In genomic region chr1:93680121-93681094, GRCh38 we compare ENCODE assay signal across 1 cellular context.
TF ChIP-seq lines count a peak whose summit lies in the region.

No MANE protein-coding gene starts in this region.

TF ChIP-seq in HepG2, 621 proteins besides CTCF, POLR2A, EP300 and RAD21 (continued from another document and continues in another):
- 0 out of 2 replicates have a peak, but pooled peaks have one; percentile 28 for TF ChIP-seq NFKB2 (CRISPR knock-in tag; IDR thresholded peaks at IDR 0.05; ENCODE audit: borderline replicate concordance)
- TF ChIP-seq ZNF646 (CRISPR knock-in tag; IDR thresholded peaks at IDR 0.05), result 0 out of 2 replicates have a peak, but pooled peaks have one; percentile 46
- no peak for TF ChIP-seq HDAC6 (IDR thresholded peaks at IDR 0.05; ENCODE audit: low read depth, low read length)
- no peak; the same call in 1 of the 2 replicates for TF ChIP-seq ZNF710 (CRISPR knock-in tag; IDR thresholded peaks at IDR 0.05; ENCODE audit: borderline replicate concordance)
- TF ChIP-seq ZFX (CRISPR knock-in tag; IDR thresholded peaks at IDR 0.05; ENCODE audit: low read depth), result peak; percentile 59; the same call in 1 of the 2 replicates
- TF ChIP-seq PAF1 (CRISPR knock-in tag; IDR thresholded peaks at IDR 0.05), result no peak
- TF ChIP-seq TFE3 (CRISPR knock-in tag; IDR thresholded peaks at IDR 0.05), result no peak
- 0 out of 2 replicates have a peak, but pooled peaks have one; percentile 47 for TF ChIP-seq ZNF619 (CRISPR knock-in tag; IDR thresholded peaks at IDR 0.05)
- 0 out of 2 replicates have a peak, but pooled peaks have one; percentile 43 for TF ChIP-seq HOXD1 (CRISPR knock-in tag; IDR thresholded peaks at IDR 0.05)
- TF ChIP-seq EEA1 (CRISPR knock-in tag; IDR thresholded peaks at IDR 0.05; ENCODE audit: borderline replicate concordance), result no peak
- TF ChIP-seq JUNB (CRISPR knock-in tag; IDR thresholded peaks at IDR 0.05; ENCODE audit: borderline replicate concordance), result no peak
- 0 out of 2 replicates have a peak, but pooled peaks have one; percentile 11 for TF ChIP-seq RXRB (CRISPR knock-in tag; IDR thresholded peaks at IDR 0.05; ENCODE audit: borderline replicate concordance)
- peak; percentile 8; the same call in 1 of the 2 replicates for TF ChIP-seq ZNF276 (CRISPR knock-in tag; IDR thresholded peaks at IDR 0.05; ENCODE audit: low read depth)
- TF ChIP-seq ADNP (CRISPR knock-in tag; IDR thresholded peaks at IDR 0.05), result no peak
- TF ChIP-seq PHF8 (CRISPR knock-in tag; IDR thresholded peaks at IDR 0.05), result peak; percentile 30; the same call in 1 of the 2 replicates
- TF ChIP-seq ZNF331 (CRISPR knock-in tag; IDR thresholded peaks at IDR 0.05), result 0 out of 2 replicates have a peak, but pooled peaks have one; percentile 20
- TF ChIP-seq ZNF563 (CRISPR knock-in tag; IDR thresholded peaks at IDR 0.05), result 0 out of 2 replicates have a peak, but pooled peaks have one; percentile 27
- 0 out of 2 replicates have a peak, but pooled peaks have one; percentile 19 for TF ChIP-seq NCOA2 (CRISPR knock-in tag; IDR thresholded peaks at IDR 0.05)
- TF ChIP-seq KAT7 (CRISPR knock-in tag; IDR thresholded peaks at IDR 0.05; ENCODE audit: borderline replicate concordance), result peak; percentile 47; the same call in 1 of the 2 replicates
- TF ChIP-seq MLXIP (CRISPR knock-in tag; IDR thresholded peaks at IDR 0.05; ENCODE audit: borderline replicate concordance), result no peak
- 0 out of 2 replicates have a peak, but pooled peaks have one; percentile 33 for TF ChIP-seq ZNF691 (CRISPR knock-in tag; IDR thresholded peaks at IDR 0.05; ENCODE audit: borderline replicate concordance, low read depth)
- no peak for TF ChIP-seq HHEX (CRISPR knock-in tag; IDR thresholded peaks at IDR 0.05)
- peak; percentile 70 for TF ChIP-seq SALL1 (CRISPR knock-in tag; IDR thresholded peaks at IDR 0.05)
- 0 out of 2 replicates have a peak, but pooled peaks have one; percentile 13 for TF ChIP-seq ZNF564 (CRISPR knock-in tag; IDR thresholded peaks at IDR 0.05)
- TF ChIP-seq SRSF4 (IDR thresholded peaks at IDR 0.05; ENCODE audit: low read depth, low read length, poor library complexity, severe bottlenecking), result no peak
- TF ChIP-seq ZNF784 (CRISPR knock-in tag; IDR thresholded peaks at IDR 0.05; ENCODE audit: borderline replicate concordance), result peak; percentile 16; the same call in 1 of the 2 replicates
- 0 out of 2 replicates have a peak, but pooled peaks have one; percentile 10 for TF ChIP-seq ARID4A (CRISPR knock-in tag; IDR thresholded peaks at IDR 0.05; ENCODE audit: borderline replicate concordance)
- TF ChIP-seq STAG1 (CRISPR knock-in tag; IDR thresholded peaks at IDR 0.05), result peak; percentile 72
- TF ChIP-seq SAP130 (CRISPR knock-in tag; IDR thresholded peaks at IDR 0.05; ENCODE audit: low read depth), result peak; percentile 66
- no peak for TF ChIP-seq ATAD3A (CRISPR knock-in tag; IDR thresholded peaks at IDR 0.05)
- peak; percentile 26; the same call in 1 of the 3 replicates for TF ChIP-seq MXI1 (IDR thresholded peaks at IDR 0.05; ENCODE audit: borderline replicate concordance, low read depth, low read length)
- TF ChIP-seq FOXA3 (CRISPR knock-in tag; IDR thresholded peaks at IDR 0.05), result 0 out of 2 replicates have a peak, but pooled peaks have one; percentile 5
- TF ChIP-seq TFAP4 (IDR thresholded peaks at IDR 0.05; ENCODE audit: borderline replicate concordance, low read depth), result peak; percentile 33; the same call in 1 of the 2 replicates
- TF ChIP-seq ASH2L (IDR thresholded peaks at IDR 0.05; ENCODE audit: insufficient read length, low read depth, low read length), result peak; percentile 61
